1 cellular context compared by ENCODE assay signal in the genomic region with DNA sequence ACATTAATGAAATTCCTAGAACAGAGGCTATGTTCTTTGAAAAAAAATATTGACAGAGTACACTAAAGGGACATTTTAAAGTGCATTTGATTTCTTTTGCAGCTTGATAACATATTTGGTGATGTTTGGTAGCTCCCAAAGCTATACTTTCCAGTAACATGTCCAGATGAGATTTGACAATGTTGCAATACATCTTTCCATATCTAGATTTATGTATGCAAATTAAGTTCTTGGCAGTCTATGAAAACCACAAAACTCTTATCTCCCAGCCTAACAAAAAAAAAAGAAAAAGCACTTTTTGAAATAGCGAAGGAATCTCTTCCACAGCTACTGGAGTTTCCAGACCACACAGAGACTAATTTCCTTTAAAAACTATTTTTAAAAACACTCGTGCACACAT.
TF ChIP-seq lines count a peak whose summit lies in the region.

No MANE protein-coding gene starts in this region.

TF ChIP-seq in SK-N-SH treated with all-trans-retinoic acid at 6 μM for 48 hours, 23 proteins besides CTCF, POLR2A, EP300 and RAD21 (continued from another document):
- TF ChIP-seq, protein P1, sequence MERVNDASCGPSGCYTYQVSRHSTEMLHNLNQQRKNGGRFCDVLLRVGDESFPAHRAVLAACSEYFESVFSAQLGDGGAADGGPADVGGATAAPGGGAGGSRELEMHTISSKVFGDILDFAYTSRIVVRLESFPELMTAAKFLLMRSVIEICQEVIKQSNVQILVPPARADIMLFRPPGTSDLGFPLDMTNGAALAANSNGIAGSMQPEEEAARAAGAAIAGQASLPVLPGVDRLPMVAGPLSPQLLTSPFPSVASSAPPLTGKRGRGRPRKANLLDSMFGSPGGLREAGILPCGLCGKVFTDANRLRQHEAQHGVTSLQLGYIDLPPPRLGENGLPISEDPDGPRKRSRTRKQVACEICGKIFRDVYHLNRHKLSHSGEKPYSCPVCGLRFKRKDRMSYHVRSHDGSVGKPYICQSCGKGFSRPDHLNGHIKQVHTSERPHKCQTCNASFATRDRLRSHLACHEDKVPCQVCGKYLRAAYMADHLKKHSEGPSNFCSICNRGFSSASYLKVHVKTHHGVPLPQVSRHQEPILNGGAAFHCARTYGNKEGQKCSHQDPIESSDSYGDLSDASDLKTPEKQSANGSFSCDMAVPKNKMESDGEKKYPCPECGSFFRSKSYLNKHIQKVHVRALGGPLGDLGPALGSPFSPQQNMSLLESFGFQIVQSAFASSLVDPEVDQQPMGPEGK (CRISPR knock-in tag; IDR thresholded peaks at IDR 0.05; ENCODE audit: borderline replicate concordance) = peak; percentile 84; the same call in 1 of the 2 replicates
- TF ChIP-seq GLIS3 (CRISPR knock-in tag; IDR thresholded peaks at IDR 0.05) = no peak
- TF ChIP-seq BACH2 (CRISPR knock-in tag; IDR thresholded peaks at IDR 0.05; ENCODE audit: borderline replicate concordance) = no peak
- TF ChIP-seq CSDC2 (CRISPR knock-in tag; IDR thresholded peaks at IDR 0.05) = no peak
- 0 out of 2 replicates have a peak, but pooled peaks have one; percentile 56 for TF ChIP-seq ZNF565 (CRISPR knock-in tag; conservative IDR thresholded peaks at IDR 0.05; ENCODE audit: low read depth)
- peak; percentile 24; the same call in 1 of the 2 replicates for TF ChIP-seq SNAI2 (CRISPR knock-in tag; IDR thresholded peaks at IDR 0.05)
